ENCODE assay signal across 14 cellular contexts in the genomic region with DNA sequence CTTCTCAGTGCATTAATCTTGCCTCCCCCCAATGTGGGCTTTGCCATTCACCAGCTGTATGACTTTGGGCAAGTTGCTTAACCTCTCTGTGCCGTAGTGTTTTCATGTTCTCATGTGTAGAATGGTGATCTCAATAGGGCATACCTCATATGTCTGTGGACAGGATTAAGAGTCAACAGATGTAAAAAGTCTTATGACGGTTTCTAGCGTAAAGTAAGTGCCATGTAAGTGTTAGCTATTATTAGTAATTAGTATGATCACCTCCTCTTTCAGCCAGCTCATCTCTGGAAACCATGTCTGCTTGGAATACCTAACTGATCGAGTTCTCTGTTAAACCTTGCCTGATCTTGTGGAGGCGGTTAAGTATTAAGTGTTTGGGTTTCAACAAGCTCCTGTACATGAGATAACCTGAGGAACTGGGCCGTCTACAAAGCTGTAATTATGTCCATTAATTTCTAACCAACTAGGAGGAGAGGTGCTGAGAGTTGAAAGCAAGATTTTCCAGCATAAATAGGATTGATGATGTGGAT.
DNase-seq lines count a peak whose midpoint lies in the region; ATAC-seq and FAIRE-seq lines count a peak whose summit lies in the region.
"Had no signal": no experiment of that assay in that cellular context is flagged by ENCODE, and none has a peak within 500 bp of the region (broad histone marks: within the 10 kb centered on the region; RNA-seq: fewer than 3 reads in every experiment).

No MANE protein-coding gene starts in this region.

- FAIRE-seq in urothelium cell line (lab: Jason Lieb, UNC), result no peak

- no peak overlapping the region for H3K4me3 Mint-ChIP-seq in activated naive CD8-positive, alpha-beta T cell
- no peak overlapping the region for H3K4me3 Mint-ChIP-seq in activated naive CD8-positive, alpha-beta T cell treated with anti-CD3 and anti-CD28 coated beads, Interleukin-2, amount 50 U/mL, for 24 hours
- no peak overlapping the region for H3K4me3 Mint-ChIP-seq in immature natural killer cell

- peak overlapping the region; percentile 58 for H3K27ac Mint-ChIP-seq in activated naive CD8-positive, alpha-beta T cell
- H3K27ac Mint-ChIP-seq in activated naive CD8-positive, alpha-beta T cell treated with anti-CD3 and anti-CD28 coated beads, Interleukin-2, amount 50 U/mL, for 24 hours, result no peak overlapping the region
- peak overlapping the region in 5 of 6 donors; percentile 10 to 83 (median 76) for H3K27ac Mint-ChIP-seq in immature natural killer cell
- H3K27ac Mint-ChIP-seq: activated T-helper 2 cell treated with anti-CD3 and anti-CD28 coated beads, Interferon-gamma antibody, Interleukin-2, Interleukin-4, amounts not matched to agents 10 μg/mL and 5 μg/mL and 100 μg/mL, durations not matched to agents 14 hours and 24 hours and 36 hours had no signal

- no peak for DNase-seq in activated naive CD8-positive, alpha-beta T cell treated with anti-CD3 and anti-CD28 coated beads, Interleukin-2, amount 50 U/mL, for 24 hours
- no peak for DNase-seq in immature natural killer cell
- DNase-seq in ureter (ENCODE audit: low spot score), result peak; percentile 4
- no peak for DNase-seq in urothelium cell line (ENCODE audit: low spot score)
- DNase-seq in NCI-H345 (lab: John Stamatoyannopoulos, UW), result no peak
- DNase-seq: ACHN; activated CD4-positive, alpha-beta T cell treated with anti-CD3 and anti-CD28 coated beads for 48 hours; effector CD8-positive, alpha-beta T cell; left cardiac atrium; stimulated activated CD4-positive, alpha-beta T cell treated with anti-CD3 and anti-CD28 coated beads, Interleukin-12 subunit alpha, Interleukin-12 subunit beta, amount 100 ng/mL, for 4 hours had no signal

- no peak for ATAC-seq in activated naive CD8-positive, alpha-beta T cell treated with anti-CD3 and anti-CD28 coated beads, Interleukin-2, amount 50 U/mL, for 24 hours
- ATAC-seq in HG03342 (IDR thresholded peaks at IDR 0.05; ENCODE audit: unreplicated experiment) (peak; percentile 26), HG03095 (IDR thresholded peaks at IDR 0.05; ENCODE audit: unreplicated experiment) (no peak)
- ATAC-seq: left cardiac atrium had no signal

- H3K36me3 Mint-ChIP-seq in activated naive CD8-positive, alpha-beta T cell, result no peaks in the 10 kb centered on the region
- H3K36me3 Mint-ChIP-seq in activated naive CD8-positive, alpha-beta T cell treated with anti-CD3 and anti-CD28 coated beads, Interleukin-2, amount 50 U/mL, for 24 hours (ENCODE audit: low read depth), result peaks cover 2% of the 10 kb centered on the region
- peaks cover 0 to 6% (median 2%) of the 10 kb centered on the region in 3 donors for H3K36me3 Mint-ChIP-seq in immature natural killer cell

- H3K4me1 Mint-ChIP-seq in activated naive CD8-positive, alpha-beta T cell (ENCODE audit: low read depth), result peaks cover 46% of the 10 kb centered on the region
- H3K4me1 Mint-ChIP-seq in activated naive CD8-positive, alpha-beta T cell treated with anti-CD3 and anti-CD28 coated beads, Interleukin-2, amount 50 U/mL, for 24 hours, result peaks cover 48% of the 10 kb centered on the region
- peaks cover 40 to 44% of the 10 kb centered on the region in 2 donors for H3K4me1 Mint-ChIP-seq in immature natural killer cell

- no peaks in the 10 kb centered on the region for H3K9me3 Mint-ChIP-seq in activated naive CD8-positive, alpha-beta T cell (ENCODE audit: low read depth)
- no peaks in the 10 kb centered on the region for H3K9me3 Mint-ChIP-seq in activated naive CD8-positive, alpha-beta T cell treated with anti-CD3 and anti-CD28 coated beads, Interleukin-2, amount 50 U/mL, for 24 hours
- H3K9me3 Mint-ChIP-seq in immature natural killer cell, result no peaks in the 10 kb centered on the region
- H3K9me3 Mint-ChIP-seq: activated T-helper 2 cell treated with anti-CD3 and anti-CD28 coated beads, Interferon-gamma antibody, Interleukin-2, Interleukin-4, amounts not matched to agents 10 μg/mL and 5 μg/mL and 100 μg/mL, durations not matched to agents 14 hours and 24 hours and 36 hours had no signal

- H3K27me3 Mint-ChIP-seq in activated naive CD8-positive, alpha-beta T cell, result no peaks in the 10 kb centered on the region
- no peaks in the 10 kb centered on the region for H3K27me3 Mint-ChIP-seq in activated naive CD8-positive, alpha-beta T cell treated with anti-CD3 and anti-CD28 coated beads, Interleukin-2, amount 50 U/mL, for 24 hours
- peaks cover 25 to 36% (median 32%) of the 10 kb centered on the region in 3 donors for H3K27me3 Mint-ChIP-seq in immature natural killer cell (ENCODE audit: low read depth in 3 of 3)
